ENCODE assay signal across 17 cellular contexts in the genomic region with DNA sequence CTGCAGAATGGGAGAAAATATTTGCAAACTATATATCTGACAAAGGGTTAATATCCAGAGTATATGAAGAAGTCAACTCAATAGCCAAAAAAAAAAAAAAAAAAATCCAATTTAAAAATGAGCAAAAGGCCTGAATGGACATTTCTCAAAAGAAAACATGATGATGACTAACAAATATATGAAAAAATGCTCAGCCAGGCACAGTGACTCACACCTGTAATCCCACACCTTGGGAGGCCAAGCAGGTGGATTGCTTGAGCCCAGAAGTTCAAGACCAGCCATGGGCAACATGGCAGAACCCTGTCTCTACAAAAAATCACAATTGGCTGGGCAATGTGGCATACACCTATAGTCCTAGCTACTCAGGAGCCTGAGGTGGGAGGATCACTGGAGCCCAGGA.
"Had no signal": no experiment of that assay in that cellular context is flagged by ENCODE, and none has a peak within 500 bp of the region (broad histone marks: within the 10 kb centered on the region; RNA-seq: fewer than 3 reads in every experiment).

No MANE protein-coding gene starts in this region.

- H3K36me3 ChIP-seq: ovary, thyroid gland, vagina had no signal

- DNase-seq: activated CD4-positive, alpha-beta T cell treated with anti-CD3 and anti-CD28 coated beads for 36 hours; activated CD8-positive, alpha-beta memory T cell treated with anti-CD3 and anti-CD28 coated beads, Interleukin-2, amount 50 U/mL, for 48 hours; caudate nucleus; foreskin fibroblast; glutamatergic neuron; hypothalamus; kidney; left ventricle myocardium superior; mesendoderm; ovary; T-helper 17 cell; thyroid gland had no signal

- H3K27me3 Mint-ChIP-seq: activated CD4-positive, alpha-beta T cell treated with anti-CD3 and anti-CD28 coated beads for 36 hours; T-helper 17 cell had no signal

- H3K27me3 ChIP-seq: ovary, thyroid gland, vagina had no signal

- H3K27ac Mint-ChIP-seq: activated CD4-positive, alpha-beta T cell treated with anti-CD3 and anti-CD28 coated beads for 36 hours; activated T-helper 1 cell treated with anti-CD3 and anti-CD28 coated beads, Interleukin-12 subunit alpha, Interleukin-12 subunit beta, Interleukin-2, Interleukin-4 antibody, amounts not matched to agents 30 ng/mL and 10 ng/mL and 1 ng/mL, durations not matched to agents 14 hours and 24 hours and 36 hours; stimulated activated effector memory CD8-positive, alpha-beta T cell treated with anti-CD3 and anti-CD28 coated beads, Interleukin-12 subunit alpha, Interleukin-12 subunit beta, amount 100 ng/mL, for 72 hours; T-helper 17 cell had no signal

- H3K36me3 Mint-ChIP-seq: stimulated activated effector memory CD8-positive, alpha-beta T cell treated with anti-CD3 and anti-CD28 coated beads, Interleukin-12 subunit alpha, Interleukin-12 subunit beta, amount 100 ng/mL, for 72 hours had no signal

- ATAC-seq: activated CD4-positive, alpha-beta T cell treated with anti-CD3 and anti-CD28 coated beads for 36 hours; left ventricle myocardium superior; SK-N-SH treated with all-trans-retinoic acid at 6 μM for 48 hours; stimulated activated effector memory CD8-positive, alpha-beta T cell treated with anti-CD3 and anti-CD28 coated beads, Interleukin-12 subunit alpha, Interleukin-12 subunit beta, amount 100 ng/mL, for 72 hours; T-helper 17 cell had no signal

- H3K4me3 Mint-ChIP-seq: activated CD4-positive, alpha-beta T cell treated with anti-CD3 and anti-CD28 coated beads for 36 hours; activated T-helper 1 cell treated with anti-CD3 and anti-CD28 coated beads, Interleukin-12 subunit alpha, Interleukin-12 subunit beta, Interleukin-2, Interleukin-4 antibody, amounts not matched to agents 30 ng/mL and 10 ng/mL and 1 ng/mL, durations not matched to agents 14 hours and 24 hours and 36 hours; stimulated activated effector memory CD8-positive, alpha-beta T cell treated with anti-CD3 and anti-CD28 coated beads, Interleukin-12 subunit alpha, Interleukin-12 subunit beta, amount 100 ng/mL, for 72 hours had no signal

- H3K9me3 ChIP-seq: thyroid gland, vagina had no signal

- H3K27ac ChIP-seq: ovary, thyroid gland, vagina had no signal

- FAIRE-seq: colon, kidney had no signal

- H3K4me3 ChIP-seq: ovary, thyroid gland, vagina had no signal
